In genomic region chr1:46160212-46160611, GRCh38 we compare ENCODE assay signal across 1 cellular context.
A peak's percentile ranks its signal among the peaks of the same experiment; 100 is the strongest.
TF ChIP-seq lines count a peak whose summit lies in the region.

No MANE protein-coding gene starts in this region.

TF ChIP-seq in GM12878, 131 proteins besides CTCF, POLR2A, EP300 and RAD21:
- TF ChIP-seq ASH2L (IDR thresholded peaks at IDR 0.05; ENCODE audit: borderline replicate concordance, low read depth) (no peak), NFYA (IDR thresholded peaks at IDR 0.05; ENCODE audit: borderline replicate concordance, low read depth, low read length) (no peak), RUNX3 (IDR thresholded peaks at IDR 0.05; ENCODE audit: low read length) (peak; percentile 55)
